10 cellular contexts compared by ENCODE assay signal in the genomic region with DNA sequence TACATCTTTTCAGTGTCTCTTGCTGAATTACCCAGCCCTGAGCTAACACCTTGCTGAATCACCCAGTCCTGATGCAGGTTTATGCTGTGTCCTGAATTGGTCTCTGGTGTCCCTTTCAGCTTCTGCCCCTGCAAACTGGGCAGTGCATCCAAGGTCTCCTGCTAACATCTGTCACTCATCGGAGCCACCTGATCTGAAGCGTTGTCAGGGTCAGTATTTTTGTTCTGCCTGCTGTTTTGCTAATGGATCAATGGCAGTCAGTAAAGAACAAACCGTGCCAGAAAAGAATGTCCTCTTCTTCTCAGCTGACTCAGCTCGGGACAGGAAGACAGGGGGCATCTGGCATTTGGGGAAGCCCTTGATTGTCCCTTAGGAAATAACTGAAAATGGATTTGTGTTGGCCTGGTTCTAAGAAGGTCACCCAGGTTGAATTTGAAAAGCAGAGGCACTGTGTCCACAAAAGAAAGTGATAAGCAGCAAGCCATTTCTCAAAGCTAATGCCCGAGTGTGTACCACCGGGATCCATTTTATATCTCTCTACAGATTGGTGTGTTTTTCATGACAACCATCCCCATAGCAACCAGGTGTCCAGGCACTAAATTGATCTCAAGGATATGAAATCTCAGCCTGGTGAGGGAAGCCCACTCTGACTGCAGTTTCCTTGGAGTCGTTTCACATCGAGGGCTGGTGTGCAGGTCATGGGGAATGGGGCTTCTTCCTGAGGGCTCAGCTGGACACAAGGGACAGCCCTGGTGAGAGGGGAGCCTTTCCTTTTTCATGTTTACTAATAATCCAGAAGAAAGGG.
DNase-seq lines count a peak whose midpoint lies in the region; ATAC-seq and TF ChIP-seq lines count a peak whose summit lies in the region.
"Had no signal": no experiment of that assay in that cellular context is flagged by ENCODE, and none has a peak within 500 bp of the region (broad histone marks: within the 10 kb centered on the region; RNA-seq: fewer than 3 reads in every experiment).

No MANE protein-coding gene starts in this region.

- peaks cover 0 to 6% (median 0%) of the 10 kb centered on the region in 5 experiments for H3K9me3 Mint-ChIP-seq in brain
- H3K9me3 Mint-ChIP-seq: activated B cell treated with CpG ODN at 0.5 μM for 24 hours had no signal

- H3K27ac ChIP-seq in substantia nigra (ENCODE audit: low read depth, low read length, poor library complexity, severe bottlenecking): peak overlapping the region; percentile 97
- H3K27ac ChIP-seq: RWPE1 had no signal

- H3K4me1 Mint-ChIP-seq in brain: peaks cover 100% of the 10 kb centered on the region

- H3K9me3 ChIP-seq in Loucy (ENCODE audit: insufficient read depth, low read depth, low read length): no peaks in the 10 kb centered on the region

- no peak for TF ChIP-seq CTCF in Loucy (conservative IDR thresholded peaks at IDR 0.05; ENCODE audit: low read length)
- no peak for TF ChIP-seq CTCF in brain (conservative IDR thresholded peaks at IDR 0.05)

- H4K20me1 ChIP-seq in Loucy (ENCODE audit: insufficient read depth, low read length, poor library complexity, severe bottlenecking): no peaks in the 10 kb centered on the region

- no peak for ATAC-seq in GM19395 (IDR thresholded peaks at IDR 0.05; ENCODE audit: unreplicated experiment)

- H3K36me3 Mint-ChIP-seq in brain: no peaks in the 10 kb centered on the region

- no peaks in the 10 kb centered on the region for H3K27me3 ChIP-seq in Loucy (ENCODE audit: insufficient read depth, low read length, poor library complexity, severe bottlenecking)

- H3K4me3 ChIP-seq in Loucy (ENCODE audit: low read length, poor library complexity, severe bottlenecking): no peak overlapping the region

- H3K27me3 Mint-ChIP-seq in brain: no peaks in the 10 kb centered on the region
- H3K27me3 Mint-ChIP-seq: activated B cell treated with CpG ODN at 0.5 μM for 24 hours had no signal

- no peaks in the 10 kb centered on the region for H3K79me2 ChIP-seq in Loucy (ENCODE audit: insufficient read depth, low read length)

- H3K36me3 ChIP-seq in Loucy (ENCODE audit: insufficient read depth, low read length): no peaks in the 10 kb centered on the region

- peaks cover 80% of the 10 kb centered on the region for H3K4me1 ChIP-seq in Loucy (ENCODE audit: insufficient read depth, low read length, poor library complexity, severe bottlenecking)

- peak overlapping the region; percentile 23 for H3K9ac ChIP-seq in Loucy (ENCODE audit: low read depth, low read length, poor library complexity, severe bottlenecking)

- H3K4me3 Mint-ChIP-seq in brain: peak overlapping the region in 1 of 5 experiments; percentile 11
- H3K4me3 Mint-ChIP-seq: activated B cell treated with CpG ODN at 0.5 μM for 24 hours had no signal

- peak overlapping the region; percentile 42 to 100 (median 99) for H3K27ac Mint-ChIP-seq in brain
- H3K27ac Mint-ChIP-seq: activated B cell treated with CpG ODN at 0.5 μM for 24 hours had no signal

- no peak overlapping the region for H3K4me2 ChIP-seq in Loucy (ENCODE audit: low read depth, low read length, poor library complexity, severe bottlenecking)

- H2AFZ ChIP-seq in Loucy (ENCODE audit: low read length): 0 out of 2 replicates have a peak overlapping the region, but pooled peaks have one; percentile 0

- H3F3A ChIP-seq in Loucy (ENCODE audit: low read depth): peaks cover 17% of the 10 kb centered on the region

- DNase-seq in midbrain (lab: John Stamatoyannopoulos, UW) (peak; percentile 26), substantia nigra (lab: John Stamatoyannopoulos, UW) (no peak), CD1c-positive myeloid dendritic cell (ENCODE audit: extremely low spot score) (no peak), AG08395 (ENCODE audit: low spot score) (no peak)
- DNase-seq: activated B cell treated with CpG ODN at 0.5 μM for 24 hours; effector CD8-positive, alpha-beta T cell had no signal

- no peaks in the 10 kb centered on the region for H3K9me2 ChIP-seq in Loucy (replicated peaks; ENCODE audit: low read depth, low read length)
